ENCODE assay signal across 1 cellular context in genomic region chr20:45972500-45973183, GRCh38.
TF ChIP-seq lines count a peak whose summit lies in the region.

No MANE protein-coding gene starts in this region.

TF ChIP-seq in HEK293, 187 proteins besides CTCF, POLR2A, EP300 and RAD21 (continued from another document):
- 0 out of 2 replicates have a peak, but pooled peaks have one; percentile 5 for TF ChIP-seq PRDM4 (tag by site-specific recombination; IDR thresholded peaks at IDR 0.05)
